ENCODE assay signal across 8 cellular contexts in the genomic region with DNA sequence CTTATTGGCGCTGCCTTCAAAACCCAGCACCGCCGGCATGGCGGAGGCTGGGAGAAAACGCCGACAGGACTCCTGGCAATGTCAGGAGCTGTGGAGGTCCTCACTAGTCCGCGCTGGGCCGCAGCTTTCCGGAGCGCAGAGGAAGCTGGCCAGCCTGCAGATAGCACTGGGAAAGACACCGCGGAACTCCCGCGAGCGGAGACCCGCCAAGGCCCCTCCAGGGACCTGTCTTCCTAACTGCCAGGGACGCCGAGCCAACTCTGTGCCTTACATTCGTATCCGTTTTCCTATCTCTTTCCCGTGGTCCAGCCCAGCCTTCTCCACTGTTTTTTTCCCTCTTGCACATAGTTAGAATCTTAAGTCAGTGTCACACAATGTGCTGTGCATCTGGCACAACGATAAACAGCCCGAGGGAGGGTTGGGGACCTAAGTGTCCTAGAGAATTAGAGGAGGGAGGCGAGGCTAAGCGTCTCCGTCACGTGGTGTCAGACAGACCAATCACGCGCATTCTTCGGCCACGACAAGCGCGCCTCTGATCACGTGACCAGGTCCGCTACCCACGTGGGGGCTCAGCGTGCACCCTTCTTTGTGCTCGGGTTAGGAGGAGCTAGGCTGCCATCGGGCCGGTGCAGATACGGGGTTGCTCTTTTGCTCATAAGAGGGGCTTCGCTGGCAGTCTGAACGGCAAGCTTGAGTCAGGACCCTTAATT. TPM values are rescaled to one million over a fixed set of nuclear protein-coding genes. Genes with fewer than 3 reads are reported as not detected.
DNase-seq lines count a peak whose midpoint lies in the region; ATAC-seq and TF ChIP-seq lines count a peak whose summit lies in the region.

A gene (plus strand): TSS at position 582 of the 710 bp plus-strand sequence. CDS start 420 bp downstream, outside the sequence.
A gene (minus strand): TSS at position 168 of the 710 bp plus-strand sequence. CDS start 129 bp downstream, at position 39.

- peaks cover 36 to 72% (median 59%) of the 10 kb centered on the region in 6 donors for H3K4me1 ChIP-seq in spleen

- H3K27me3 ChIP-seq in spleen (replicated peaks in 1 of 7): no peaks in the 10 kb centered on the region

- 0 to 1% (median 0%) methylated on average over 39 to 44 of the region's 44 CpGs for WGBS in spleen, 5 donors

- no peaks in the 10 kb centered on the region for H3K9me3 ChIP-seq in spleen

- peak; percentile 87 for ATAC-seq in HG03196 (IDR thresholded peaks at IDR 0.05; ENCODE audit: unreplicated experiment)

- peak within 1 kb of the TSS; percentile 74 to 98 (median 88) for H3K4me3 ChIP-seq in spleen

- H3K27ac ChIP-seq in spleen: peak within 1 kb of the TSS; percentile 89 to 97 (median 94)

- peak; percentile 71 for TF ChIP-seq POLR2A in GM18951 (IDR thresholded peaks at IDR 0.05; ENCODE audit: extremely low read depth, insufficient read depth, insufficient read length)
- peak; percentile 36 to 82 (median 36) for TF ChIP-seq POLR2A in spleen (IDR thresholded peaks at IDR 0.05)

- peak in 4 of 11 experiments; percentile 18 to 30 (median 20) for TF ChIP-seq CTCF in spleen (IDR thresholded peaks at IDR 0.05 in 8 of 11, conservative IDR thresholded peaks at IDR 0.05 in 3 of 11)

- H3K36me3 ChIP-seq in spleen: peaks cover 7 to 72% (median 62%) of the 10 kb centered on the region in 6 donors

- intact Hi-C loops in spleen (cut with DNase I; ENCODE audit: low total_unique reads): no loop called here

- in situ Hi-C loops in GM18951 (cut with MboI; ENCODE audit: low sequenced_read_pairs, unreplicated experiment): no loop called here

- peak; percentile 99 for DNase-seq in AG08395 (ENCODE audit: low spot score)
- DNase-seq in NCI-H345 (lab: John Stamatoyannopoulos, UW): peak; percentile 99
- DNase-seq in activated CD4-positive, CD25-positive, alpha-beta regulatory T cell (lab: John Stamatoyannopoulos, UW): peak; percentile 89 to 94 (median 92)
- DNase-seq in central memory CD4-positive, alpha-beta T cell: peak; percentile 97
- DNase-seq in inferior parietal cortex (ENCODE audit: extremely low spot score): peak; percentile 100
- DNase-seq in spleen: peak; percentile 99

RNA-seq across cellular contexts. Expression of the first gene that starts in this region (rescaled TPM):
- 100 to 1,000 TPM in 6 of 7 donors, 10 to 100 TPM in 1; 89.4 to 153 (median 104) TPM for total RNA-seq in spleen
- polyA plus RNA-seq in spleen: 100 to 1,000 TPM; 139 to 151 (median 140) TPM

RNA-seq across cellular contexts. Expression of the second gene that starts in this region (rescaled TPM):
- 100 to 1,000 TPM in 2 of 7 donors, 10 to 100 TPM in 5; 48.6 to 110 (median 72.6) TPM for total RNA-seq in spleen
- 100 to 1,000 TPM in 1 of 3 donors, 10 to 100 TPM in 2; 78.7 to 107 (median 87.1) TPM for polyA plus RNA-seq in spleen

Comparison
In these comparisons a context has a peak if more than half of its experiments do, and no peak if none do; other contexts are left out.
1. Peak in every context shown above with its lines: DNase-seq, ATAC-seq, H3K4me3 ChIP-seq and H3K27ac ChIP-seq.